ENCODE assay signal across 8 cellular contexts in the genomic region with DNA sequence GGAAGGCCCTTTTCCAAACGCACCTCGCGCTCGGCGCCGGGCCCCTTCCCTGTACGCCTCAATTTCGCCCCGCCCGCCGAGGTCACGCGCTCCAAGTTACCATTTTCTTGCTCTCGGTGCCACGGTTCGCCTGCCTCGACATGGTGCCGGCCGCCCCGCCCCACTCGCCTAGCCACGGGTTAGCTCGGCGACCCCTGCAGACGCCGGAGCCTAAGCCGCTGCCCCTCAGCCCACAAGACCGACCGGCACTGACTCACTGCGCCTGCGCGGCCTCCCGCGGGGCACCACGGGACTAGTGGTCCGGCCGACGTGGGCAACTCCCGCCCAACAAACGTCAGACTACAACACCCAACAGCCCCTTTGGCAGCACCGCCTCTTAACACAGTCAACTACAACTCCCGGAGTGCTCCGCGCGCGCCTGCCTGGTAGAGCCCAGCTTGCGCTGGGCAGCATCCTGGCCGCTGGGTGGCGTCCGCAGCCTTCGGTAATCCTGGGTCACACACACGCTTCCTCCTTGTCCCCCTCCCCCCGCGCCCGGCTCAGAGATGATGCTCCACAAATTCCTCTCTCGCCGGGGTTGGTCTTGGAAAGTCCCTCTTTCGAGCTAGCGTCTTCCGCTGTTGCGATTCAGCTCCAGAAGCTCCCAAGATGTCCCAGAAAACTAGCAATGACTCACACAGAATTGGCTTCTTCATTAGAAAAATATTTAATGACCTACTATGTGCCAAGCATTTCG. TPM values are rescaled to one million over a fixed set of nuclear protein-coding genes. Genes with fewer than 3 reads are reported as not detected.
DNase-seq lines count a peak whose midpoint lies in the region; ATAC-seq, FAIRE-seq and TF ChIP-seq lines count a peak whose summit lies in the region.

A gene (minus strand): TSS at position 250 of the 736 bp plus-strand sequence. CDS start 108 bp downstream, at position 142.

- CTCF ChIA-PET in T-cell (lab: Charles Lee), result interaction anchor here (0.6 to 4.6 kb wide), 20 partner anchors 10 to 272 kb away, joined by 3 to 80 read pairs (median 4); a partner anchor contains a TSS

- DNase-seq in GM12892 (ENCODE audit: insufficient read length) (peak; percentile 98), NCI-H1436 treated with DMSO at 0.1 percent for 48 hours (lab: John Stamatoyannopoulos, UW) (peak; percentile 99), T-cell (peak; percentile 95 to 100 (median 100)), cardiac septum (ENCODE audit: low spot score) (peak; percentile 100), pons (ENCODE audit: low spot score) (peak; percentile 100), type B pancreatic cell (ENCODE audit: extremely low spot score, unreplicated experiment) (peak; percentile 100)

- ATAC-seq in HG02852 (IDR thresholded peaks at IDR 0.05; ENCODE audit: unreplicated experiment), result peak; percentile 93
- peak; percentile 92 to 96 (median 94) for ATAC-seq in T-cell (replicated peaks in 1 of 4)

- 1% methylated on average over 61 to 62 of the region's 62 CpGs for WGBS in adipose tissue, 3 donors

- H3K4me1 Mint-ChIP-seq in T-cell, result peaks cover 72 to 79% (median 74%) of the 10 kb centered on the region in 3 donors
- H3K4me1 Mint-ChIP-seq in type B pancreatic cell (ENCODE audit: unreplicated experiment), result peaks cover 29% of the 10 kb centered on the region

- H3K27ac Mint-ChIP-seq in T-cell, result peak within 1 kb of the TSS; percentile 97 to 98
- peak within 1 kb of the TSS; percentile 98 for H3K27ac Mint-ChIP-seq in type B pancreatic cell

- POLR2A ChIA-PET in T-cell (lab: Charles Lee), result interaction anchor here (0.5 to 2.9 kb wide), 10 partner anchors 11 to 1327 kb away, joined by 3 to 27 read pairs (median 3); a partner anchor contains a TSS

- peak; percentile 71; the same call in 1 of the 2 replicates for TF ChIP-seq POLR2A in GM12892 (IDR thresholded peaks at IDR 0.05; ENCODE audit: low read depth, low read length)

- H3K27me3 Mint-ChIP-seq in T-cell (no peaks in the 10 kb centered on the region), type B pancreatic cell (no peaks in the 10 kb centered on the region)

- H3K4me3 Mint-ChIP-seq in T-cell (peak within 1 kb of the TSS; percentile 98 to 99 (median 99)), type B pancreatic cell (peak within 1 kb of the TSS; percentile 99)

- H3K9me3 Mint-ChIP-seq in T-cell (no peaks in the 10 kb centered on the region), type B pancreatic cell (no peaks in the 10 kb centered on the region)

- peak; percentile 97 for TF ChIP-seq CTCF in type B pancreatic cell (conservative IDR thresholded peaks at IDR 0.05)

- peak within 1 kb of the TSS; percentile 96 for H3K27ac ChIP-seq in adipose tissue (ENCODE audit: low read depth, low read length)

- H3K36me3 Mint-ChIP-seq in T-cell, result no peaks in the 10 kb centered on the region
- no peaks in the 10 kb centered on the region for H3K36me3 Mint-ChIP-seq in type B pancreatic cell

- intact Hi-C loops in cardiac septum (cut with DNase I), result loop anchor here (1.0 to 5.0 kb wide), 5 partner anchors 39 to 218 kb away; a partner anchor contains a TSS

- FAIRE-seq in GM12892 (lab: Jason Lieb, UNC), result peak; percentile 98

RNA-seq across cellular contexts. Expression of the gene that starts here (rescaled TPM):
- polyA plus RNA-seq in GM12892 (2012; ENCODE audit: missing spikeins), result 49.4 TPM
- total RNA-seq in T-cell (10 to 100 TPM; 42.3 to 48.2 (median 44.6) TPM), cardiac septum (47.9 TPM), type B pancreatic cell (ENCODE audit: low replicate concordance) (63.4 and 75.6 TPM in 2 replicates)
- polyA plus RNA-seq in adipose tissue, result 10 to 100 TPM; 37.1 to 69.2 (median 58.5) TPM

Comparison
In these comparisons a context has a peak if more than half of its experiments do, and no peak if none do; other contexts are left out.
1. Peak in every context shown above with its lines: DNase-seq, ATAC-seq and H3K27ac ChIP-seq.